In the genomic region with DNA sequence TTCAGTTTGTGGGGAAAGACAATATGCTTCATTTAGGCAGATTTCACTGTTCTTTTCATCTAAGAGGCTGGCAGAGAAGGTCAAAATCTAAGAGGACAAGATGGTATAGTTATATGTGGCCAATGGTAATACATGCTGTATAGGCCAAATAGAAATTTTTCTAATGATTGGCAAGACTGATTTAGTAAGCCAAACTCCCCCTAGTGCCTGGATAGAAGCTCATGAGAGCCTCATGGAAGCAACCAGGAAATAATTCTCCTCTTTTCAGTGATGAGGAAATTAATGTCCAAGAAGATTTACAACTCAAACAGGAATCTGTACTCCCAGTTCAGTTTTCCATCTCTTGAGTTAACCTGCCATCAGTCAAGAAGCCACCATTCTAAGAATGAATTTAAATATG, we compare ENCODE assay signal across 20 cellular contexts.
"Had no signal": no experiment of that assay in that cellular context is flagged by ENCODE, and none has a peak within 500 bp of the region (broad histone marks: within the 10 kb centered on the region; RNA-seq: fewer than 3 reads in every experiment).

No MANE protein-coding gene starts in this region.

- H3K4me1 Mint-ChIP-seq: activated CD4-positive, alpha-beta T cell treated with anti-CD3 and anti-CD28 coated beads, Interleukin-2, amount 10 ng/mL, durations not matched to agents 24 days and 14 days; activated T-helper 17 cell treated with anti-CD3 and anti-CD28 coated beads, Interleukin-2, amount 50 U/mL, for 72 hours; naive thymus-derived CD8-positive, alpha-beta T cell had no signal

- H2AFZ ChIP-seq: parathyroid adenoma had no signal

- DNase-seq: activated CD4-positive, alpha-beta T cell treated with anti-CD3 and anti-CD28 coated beads, Interleukin-2, amount 10 ng/mL, durations not matched to agents 24 days and 14 days; activated CD8-positive, alpha-beta T cell treated with anti-CD3 and anti-CD28 coated beads for 36 hours; activated naive CD4-positive, alpha-beta T cell; activated naive CD8-positive, alpha-beta T cell treated with anti-CD3 and anti-CD28 coated beads for 36 hours; activated T-cell treated with anti-CD3 and anti-CD28 coated beads, Interleukin-2, amount 50 U/mL, for 1 hour; amygdala; body of pancreas; dermis blood vessel endothelial cell; effector memory CD4-positive, alpha-beta T cell; mesenchymal stem cell; naive thymus-derived CD8-positive, alpha-beta T cell; right lobe of liver; small intestine; stimulated activated CD4-positive, alpha-beta T cell treated with anti-CD3 and anti-CD28 coated beads, Interleukin-15, amount 100 ng/mL, for 24 hours; stimulated activated CD4-positive, alpha-beta T cell treated with anti-CD3 and anti-CD28 coated beads, Interleukin-2, amount 100 ng/mL, for 48 hours had no signal

- H3K27ac ChIP-seq: body of pancreas, parathyroid adenoma, right lobe of liver, tibial nerve had no signal

- H3K9me3 Mint-ChIP-seq: activated CD4-positive, alpha-beta T cell treated with anti-CD3 and anti-CD28 coated beads, Interleukin-2, amount 10 ng/mL, durations not matched to agents 24 days and 14 days; activated CD8-positive, alpha-beta T cell treated with anti-CD3 and anti-CD28 coated beads for 36 hours; activated naive CD8-positive, alpha-beta T cell treated with anti-CD3 and anti-CD28 coated beads for 36 hours; stimulated activated naive CD8-positive, alpha-beta T cell treated with anti-CD3 and anti-CD28 coated beads, Interleukin-15, Interleukin-2, amounts not matched to agents 100 ng/mL and 50 ng/mL, for 24 hours had no signal

- H3K36me3 ChIP-seq: right lobe of liver, tibial nerve had no signal

- H3K9me3 ChIP-seq: body of pancreas, right lobe of liver, tibial nerve had no signal

- H3K79me2 ChIP-seq: parathyroid adenoma had no signal

- H3K4me3 ChIP-seq: body of pancreas, right lobe of liver, tibial nerve had no signal

- H3K36me3 Mint-ChIP-seq: activated naive CD8-positive, alpha-beta T cell treated with anti-CD3 and anti-CD28 coated beads for 36 hours; naive thymus-derived CD8-positive, alpha-beta T cell had no signal

- H3K27me3 ChIP-seq: body of pancreas, right lobe of liver, tibial nerve had no signal

- H3K9ac ChIP-seq: parathyroid adenoma had no signal

- H3K27me3 Mint-ChIP-seq: activated CD4-positive, alpha-beta T cell treated with anti-CD3 and anti-CD28 coated beads, Interleukin-2, amount 10 ng/mL, durations not matched to agents 24 days and 14 days; activated CD8-positive, alpha-beta T cell treated with anti-CD3 and anti-CD28 coated beads for 36 hours; activated naive CD8-positive, alpha-beta T cell treated with anti-CD3 and anti-CD28 coated beads for 36 hours; stimulated activated naive CD8-positive, alpha-beta T cell treated with anti-CD3 and anti-CD28 coated beads, Interleukin-15, Interleukin-2, amounts not matched to agents 100 ng/mL and 50 ng/mL, for 24 hours had no signal

- H3K27ac Mint-ChIP-seq: activated CD4-positive, alpha-beta T cell treated with anti-CD3 and anti-CD28 coated beads, Interleukin-2, amount 10 ng/mL, durations not matched to agents 24 days and 14 days; activated CD8-positive, alpha-beta T cell treated with anti-CD3 and anti-CD28 coated beads for 36 hours; activated naive CD8-positive, alpha-beta T cell treated with anti-CD3 and anti-CD28 coated beads for 36 hours; activated T-helper 17 cell treated with anti-CD3 and anti-CD28 coated beads, Interleukin-2, amount 50 U/mL, for 72 hours; naive thymus-derived CD8-positive, alpha-beta T cell; stimulated activated naive CD8-positive, alpha-beta T cell treated with anti-CD3 and anti-CD28 coated beads, Interleukin-15, Interleukin-2, amounts not matched to agents 100 ng/mL and 50 ng/mL, for 24 hours had no signal

- H3K4me1 ChIP-seq: body of pancreas, parathyroid adenoma, right lobe of liver, tibial nerve had no signal

- H3K4me3 Mint-ChIP-seq: activated CD4-positive, alpha-beta T cell treated with anti-CD3 and anti-CD28 coated beads, Interleukin-2, amount 10 ng/mL, durations not matched to agents 24 days and 14 days; activated CD8-positive, alpha-beta T cell treated with anti-CD3 and anti-CD28 coated beads for 36 hours; activated naive CD8-positive, alpha-beta T cell treated with anti-CD3 and anti-CD28 coated beads for 36 hours; activated T-helper 17 cell treated with anti-CD3 and anti-CD28 coated beads, Interleukin-2, amount 50 U/mL, for 72 hours; naive thymus-derived CD8-positive, alpha-beta T cell; stimulated activated naive CD8-positive, alpha-beta T cell treated with anti-CD3 and anti-CD28 coated beads, Interleukin-15, Interleukin-2, amounts not matched to agents 100 ng/mL and 50 ng/mL, for 24 hours had no signal

- FAIRE-seq: small intestine, urothelium cell line had no signal

- ATAC-seq: activated CD8-positive, alpha-beta T cell treated with anti-CD3 and anti-CD28 coated beads for 36 hours; activated T-helper 17 cell treated with anti-CD3 and anti-CD28 coated beads, Interleukin-2, amount 50 U/mL, for 72 hours; body of pancreas; naive thymus-derived CD8-positive, alpha-beta T cell; right lobe of liver had no signal
